8 cellular contexts compared by ENCODE assay signal in the genomic region with DNA sequence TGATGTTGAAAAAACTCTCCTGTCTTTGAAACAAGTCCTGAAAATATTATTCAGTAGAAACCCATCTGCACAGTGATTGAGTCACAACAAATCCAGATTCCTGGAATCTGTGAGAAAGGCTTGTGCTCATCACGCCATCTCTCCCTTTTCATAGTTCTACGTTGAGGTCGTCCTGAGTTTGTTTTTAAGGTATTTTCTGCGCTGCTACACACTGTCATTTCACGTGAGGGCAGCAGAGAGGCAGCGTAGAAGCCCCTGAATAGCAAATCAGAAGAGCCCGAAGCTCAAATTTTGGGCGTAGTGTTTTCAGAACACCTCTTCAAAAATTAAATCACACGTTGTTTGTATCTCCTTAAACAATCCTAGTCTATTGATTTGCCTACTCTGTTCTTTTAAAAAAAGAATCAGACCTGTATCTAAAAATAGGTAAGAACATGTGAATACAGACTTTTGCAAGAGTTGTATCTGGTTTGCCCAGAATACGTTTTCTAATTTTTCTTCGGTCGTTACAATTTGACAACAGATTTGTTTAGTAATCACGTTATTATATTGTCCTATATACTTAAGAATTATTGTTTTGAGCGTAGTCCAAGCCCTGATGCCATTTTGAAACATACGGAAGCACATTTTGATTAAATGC.
DNase-seq lines count a peak whose midpoint lies in the region; ATAC-seq, FAIRE-seq and TF ChIP-seq lines count a peak whose summit lies in the region.

No MANE protein-coding gene starts in this region.

- POLR2A ChIA-PET in HepG2 (lab: Yijun Ruan, JAX), result no interaction called here

- H3K4me3 ChIP-seq in mammary epithelial cell (replicated peaks in 1 of 3; ENCODE audit: insufficient read depth in 1 of 3, low read depth in 2 of 3, low read length in 3 of 3) (no peak overlapping the region), HepG2 (replicated peaks in 1 of 3; ENCODE audit: insufficient read depth in 1 of 3, low read depth in 2 of 3, low read length in 3 of 3) (no peak overlapping the region), sigmoid colon (no peak overlapping the region)

- H3K4me1 ChIP-seq in mammary epithelial cell (ENCODE audit: insufficient read depth, low read length), result peaks cover 4% of the 10 kb centered on the region
- H3K4me1 ChIP-seq in HepG2 (ENCODE audit: insufficient read depth, low read length), result 0 out of 2 replicates have a peak, but pooled peaks cover 8% of the 10 kb centered on the region
- no peaks in the 10 kb centered on the region for H3K4me1 ChIP-seq in sigmoid colon

- no peaks in the 10 kb centered on the region for H4K20me1 ChIP-seq in mammary epithelial cell (ENCODE audit: insufficient read depth, low read length)
- no peaks in the 10 kb centered on the region for H4K20me1 ChIP-seq in HepG2 (ENCODE audit: insufficient read depth, low read length)

- in situ Hi-C loops in mammary epithelial cell (cut with MboI; ENCODE audit: low sequenced_read_pairs in 2 of 2) (loop anchor here in 1 of 2 donors (10.0 kb wide), 1 partner anchor 188 kb away; a partner anchor contains a TSS), HepG2 (cut with HindIII; ENCODE audit: extremely low pct_ligation_motif_present, low pct_unique_long_range_greater_than_20kb) (no loop called here)

- H3K9me3 ChIP-seq in mammary epithelial cell (replicated peaks; ENCODE audit: insufficient read depth, low read length) (no peaks in the 10 kb centered on the region), HepG2 (ENCODE audit: low read length) (no peaks in the 10 kb centered on the region), sigmoid colon (no peaks in the 10 kb centered on the region)

- H3K4me2 ChIP-seq in mammary epithelial cell (ENCODE audit: insufficient read depth, low read depth, low read length) (peak overlapping the region; percentile 54), HepG2 (ENCODE audit: low read depth, low read length) (no peak overlapping the region)

- no peak overlapping the region for H3K27ac ChIP-seq in mammary epithelial cell (ENCODE audit: insufficient read depth, low read depth, low read length)
- no peak overlapping the region for H3K27ac ChIP-seq in HepG2 (ENCODE audit: extremely low read length, insufficient read depth, low read length)
- no peak overlapping the region for H3K27ac ChIP-seq in sigmoid colon

- TF ChIP-seq EP300 in HepG2 (IDR thresholded peaks at IDR 0.05; ENCODE audit: low read depth in 2 of 2, low read length in 2 of 2), result no peak
- no peak for TF ChIP-seq EP300 in HepG2 (CRISPR knock-in tag; IDR thresholded peaks at IDR 0.05; ENCODE audit: borderline replicate concordance)
- TF ChIP-seq EP300 in sigmoid colon (IDR thresholded peaks at IDR 0.05), result no peak

- BruUV-seq in mammary epithelial cell (replicated peaks; lab: Mats Ljungman, UMichigan) (no TSS peak), HepG2 (replicated peaks; lab: Mats Ljungman, UMichigan) (no TSS peak)

- peak; percentile 83 for FAIRE-seq in HepG2 (lab: Jason Lieb, UNC)

- peak; percentile 15 for DNase-seq in DMS 273 treated with DMSO at 0.1 percent for 48 hours (lab: John Stamatoyannopoulos, UW)
- DNase-seq in NCI-H526 treated with DMSO at 0.1 percent for 48 hours (lab: John Stamatoyannopoulos, UW), result peak; percentile 82
- DNase-seq in mammary epithelial cell, result peak; percentile 43
- peak; percentile 48 for DNase-seq in HepG2 (ENCODE audit: low spot score)
- DNase-seq in sigmoid colon, result no peak
- DNase-seq in DMS79 treated with DMSO at 0.1 percent for 48 hours (lab: John Stamatoyannopoulos, UW), result no peak

- H2AFZ ChIP-seq in mammary epithelial cell (ENCODE audit: low read depth, low read length) (peak overlapping the region; percentile 36), HepG2 (ENCODE audit: low read length) (no peak overlapping the region)

- TF ChIP-seq CTCF in mammary epithelial cell (conservative IDR thresholded peaks at IDR 0.05 in 1 of 2, IDR thresholded peaks at IDR 0.05 in 1 of 2; ENCODE audit: extremely low read depth in 1 of 2, insufficient read depth in 1 of 2, low read depth in 1 of 2, low read length in 2 of 2) (peak; percentile 56 to 77), HepG2 (CRISPR knock-in tag; IDR thresholded peaks at IDR 0.05) (peak; percentile 85), sigmoid colon (IDR thresholded peaks at IDR 0.05) (peak in 2 of 4 experiments; percentile 19 to 30)

- CTCF ChIA-PET in mammary epithelial cell (lab: Charles Lee; ENCODE audit: low non-redundant PET) (interaction anchor here (0.5 to 1.3 kb wide), 7 partner anchors 24 to 864 kb away, joined by 3 to 21 read pairs (median 4); a partner anchor contains a TSS), HepG2 (lab: Yijun Ruan, JAX; ENCODE audit: low intra/inter-chr PET ratio, low total read pairs) (interaction anchor here (0.8 to 4.6 kb wide), 3 partner anchors 186 to 290 kb away, joined by 3 to 109 read pairs (median 9); a partner anchor contains a TSS)

- peak; percentile 79 for TF ChIP-seq RAD21 in HepG2 (CRISPR knock-in tag; IDR thresholded peaks at IDR 0.05)

- intact Hi-C loops in mammary epithelial cell (cut with micrococcal nuclease), result loop anchor here (2.0 to 5.0 kb wide), 4 partner anchors 125 to 290 kb away; no protein-coding TSS in a partner anchor
- intact Hi-C loops in HepG2 (cut with micrococcal nuclease; ENCODE audit: unreplicated experiment), result loop anchor here (1.0 to 5.0 kb wide), 2 partner anchors 276 to 290 kb away; no protein-coding TSS in a partner anchor
- intact Hi-C loops in sigmoid colon (cut with DNase I), result no loop called here

- H3K9ac ChIP-seq in mammary epithelial cell (ENCODE audit: insufficient read depth, low read length), result no peak overlapping the region
- no peak overlapping the region for H3K9ac ChIP-seq in HepG2 (ENCODE audit: insufficient read depth, low read depth, low read length)

- dilution Hi-C loops in mammary epithelial cell (cut with HindIII; ENCODE audit: low sequenced_read_pairs), result no loop called here

- H3K79me2 ChIP-seq in mammary epithelial cell (ENCODE audit: insufficient read depth, low read length) (no peaks in the 10 kb centered on the region), HepG2 (ENCODE audit: insufficient read depth, low read length) (no peaks in the 10 kb centered on the region)

- 25% methylated on average over 15 of the region's 15 CpGs for WGBS in mammary epithelial cell (ENCODE audit: low coverage, missing lambda C conversion rate)
- WGBS in HepG2 (ENCODE audit: low lambda C conversion rate), result 10% methylated on average over 15 of the region's 15 CpGs
- WGBS in sigmoid colon, 2 donors, result 28 to 31% methylated on average over 15 of the region's 15 CpGs

- H3K36me3 ChIP-seq in mammary epithelial cell (ENCODE audit: insufficient read depth, low read length) (no peaks in the 10 kb centered on the region), HepG2 (replicated peaks in 1 of 2; ENCODE audit: control insufficient read depth in 1 of 2, insufficient read depth in 2 of 2, low read length in 2 of 2) (no peaks in the 10 kb centered on the region), sigmoid colon (no peaks in the 10 kb centered on the region)

- H3K27me3 ChIP-seq in mammary epithelial cell (ENCODE audit: insufficient read depth, low read length) (no peaks in the 10 kb centered on the region), HepG2 (ENCODE audit: control insufficient read depth in 1 of 2, insufficient read depth in 2 of 2, low read length in 2 of 2) (no peaks in the 10 kb centered on the region), sigmoid colon (no peaks in the 10 kb centered on the region)

- TF ChIP-seq POLR2A in HepG2 (IDR thresholded peaks at IDR 0.05; ENCODE audit: insufficient read depth in 1 of 2, low read depth in 2 of 2, low read length in 2 of 2) (no peak), sigmoid colon (IDR thresholded peaks at IDR 0.05) (no peak)

- ATAC-seq in GM19351 (IDR thresholded peaks at IDR 0.05; ENCODE audit: unreplicated experiment), result peak; percentile 75
- ATAC-seq in HG03354 (IDR thresholded peaks at IDR 0.05; ENCODE audit: poor library complexity, severe bottlenecking, unreplicated experiment), result peak; percentile 76
- ATAC-seq in HepG2, result peak; percentile 88

TF ChIP-seq in HepG2, 621 proteins besides CTCF, POLR2A, EP300 and RAD21 (continues in another document):
- TF ChIP-seq ZNF614 (CRISPR knock-in tag; IDR thresholded peaks at IDR 0.05; ENCODE audit: borderline replicate concordance), result 0 out of 2 replicates have a peak, but pooled peaks have one; percentile 42
- 0 out of 2 replicates have a peak, but pooled peaks have one; percentile 21 for TF ChIP-seq THAP11 (CRISPR knock-in tag; IDR thresholded peaks at IDR 0.05)
- TF ChIP-seq, protein P1, sequence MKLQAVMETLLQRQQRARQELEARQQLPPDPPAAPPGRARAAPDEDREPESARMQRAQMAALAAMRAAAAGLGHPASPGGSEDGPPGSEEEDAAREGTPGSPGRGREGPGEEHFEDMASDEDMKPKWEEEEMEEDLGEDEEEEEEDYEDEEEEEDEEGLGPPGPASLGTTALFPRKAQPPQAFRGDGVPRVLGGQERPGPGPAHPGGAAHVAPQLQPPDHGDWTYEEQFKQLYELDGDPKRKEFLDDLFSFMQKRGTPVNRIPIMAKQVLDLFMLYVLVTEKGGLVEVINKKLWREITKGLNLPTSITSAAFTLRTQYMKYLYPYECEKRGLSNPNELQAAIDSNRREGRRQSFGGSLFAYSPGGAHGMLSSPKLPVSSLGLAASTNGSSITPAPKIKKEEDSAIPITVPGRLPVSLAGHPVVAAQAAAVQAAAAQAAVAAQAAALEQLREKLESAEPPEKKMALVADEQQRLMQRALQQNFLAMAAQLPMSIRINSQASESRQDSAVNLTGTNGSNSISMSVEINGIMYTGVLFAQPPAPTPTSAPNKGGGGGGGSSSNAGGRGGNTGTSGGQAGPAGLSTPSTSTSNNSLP (IDR thresholded peaks at IDR 0.05; ENCODE audit: low read depth, low read length), result peak; percentile 31; the same call in 1 of the 2 replicates
- TF ChIP-seq, protein P2, sequence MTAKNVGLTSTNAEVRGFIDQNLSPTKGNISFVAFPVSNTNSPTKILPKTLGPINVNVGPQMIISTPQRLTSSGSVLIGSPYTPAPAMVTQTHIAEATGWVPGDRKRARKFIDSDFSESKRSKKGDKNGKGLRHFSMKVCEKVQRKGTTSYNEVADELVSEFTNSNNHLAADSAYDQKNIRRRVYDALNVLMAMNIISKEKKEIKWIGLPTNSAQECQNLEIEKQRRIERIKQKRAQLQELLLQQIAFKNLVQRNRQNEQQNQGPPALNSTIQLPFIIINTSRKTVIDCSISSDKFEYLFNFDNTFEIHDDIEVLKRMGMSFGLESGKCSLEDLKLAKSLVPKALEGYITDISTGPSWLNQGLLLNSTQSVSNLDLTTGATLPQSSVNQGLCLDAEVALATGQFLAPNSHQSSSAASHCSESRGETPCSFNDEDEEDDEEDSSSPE (CRISPR knock-in tag; IDR thresholded peaks at IDR 0.05), result 0 out of 2 replicates have a peak, but pooled peaks have one; percentile 20
- TF ChIP-seq STAG1 (CRISPR knock-in tag; IDR thresholded peaks at IDR 0.05), result peak; percentile 92
- peak; percentile 36 for TF ChIP-seq XRCC5 (optimal IDR thresholded peaks at IDR 0.05; ENCODE audit: low read length)

Comparison
In these comparisons a context has a peak if more than half of its experiments do, and no peak if none do; other contexts are left out.
1. DNase-seq: peak in DMS 273 treated with DMSO at 0.1 percent for 48 hours (single experiment), NCI-H526 treated with DMSO at 0.1 percent for 48 hours (single experiment), mammary epithelial cell (single experiment) and HepG2 (single experiment); none in sigmoid colon (single experiment) and DMS79 treated with DMSO at 0.1 percent for 48 hours (single experiment).
2. Peak in every context shown above with its lines, with median percentiles within 50 percentile points of each other: ATAC-seq.